8 cellular contexts compared by ENCODE assay signal in the genomic region with DNA sequence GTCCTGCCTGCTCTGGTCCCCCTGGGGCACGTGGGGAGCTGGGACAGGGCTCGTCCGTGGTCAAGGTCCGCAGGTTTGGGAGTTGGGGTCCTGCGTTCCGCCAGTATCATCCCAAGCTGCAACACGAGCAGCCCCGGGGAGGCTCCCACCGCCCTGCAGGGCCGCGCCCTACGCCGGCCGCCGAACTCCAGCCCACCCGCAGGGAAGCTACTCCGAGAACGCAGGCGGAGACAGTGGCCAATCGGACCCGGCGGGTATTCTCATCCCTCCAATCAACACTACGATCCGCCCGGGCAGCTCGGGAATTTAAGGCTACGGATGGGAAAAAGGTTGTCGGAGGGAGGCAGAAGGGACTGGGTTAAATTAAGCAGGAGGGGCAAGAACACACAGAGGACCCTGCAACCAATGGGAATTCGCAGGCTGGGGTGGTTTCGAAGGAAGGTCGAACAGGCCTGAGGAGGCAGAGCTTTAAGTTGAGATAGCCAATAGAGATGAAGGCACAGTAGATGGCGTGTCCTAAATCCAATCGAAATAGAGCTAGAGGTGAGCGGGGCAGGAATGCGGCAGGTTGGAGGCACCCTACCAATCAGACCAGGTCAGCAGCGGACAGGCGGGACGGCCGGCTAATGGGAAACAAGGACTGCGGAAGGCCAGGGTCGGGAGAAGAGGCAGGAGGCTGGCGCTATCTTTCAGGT. TPM values are rescaled to one million over a fixed set of nuclear protein-coding genes. Genes with fewer than 3 reads are reported as not detected.
DNase-seq lines count a peak whose midpoint lies in the region; ATAC-seq lines count a peak whose summit lies in the region.

No MANE protein-coding gene starts in this region.

- H3K4me3 ChIP-seq in BLaER1, result peak overlapping the region; percentile 75

- no peaks in the 10 kb centered on the region for H3K27me3 ChIP-seq in BLaER1

- H3K4me1 ChIP-seq in BLaER1, result peaks cover 32% of the 10 kb centered on the region

- peak overlapping the region; percentile 83 for H3K9ac ChIP-seq in BLaER1

- DNase-seq in GM19238 (ENCODE audit: insufficient read length, low spot score) (peak; percentile 97), NCI-H460 (ENCODE audit: extremely low read depth, low read depth) (peak; percentile 99), dedifferentiated amniotic fluid mesenchymal stem cell (ENCODE audit: extremely low spot score) (peak; percentile 99), left kidney (ENCODE audit: low read depth, low spot score) (peak; percentile 100)
- peak; percentile 90 for DNase-seq in activated CD4-positive, alpha-beta T cell treated with anti-CD3 and anti-CD28 coated beads for 1 hour
- peak; percentile 91 to 94 for DNase-seq in stimulated activated CD4-positive, alpha-beta T cell treated with anti-CD3 and anti-CD28 coated beads, Interleukin-2, amount 100 ng/mL, for 24 hours

- H4K20me1 ChIP-seq in BLaER1, result no peaks in the 10 kb centered on the region

- peak; percentile 77 for ATAC-seq in HG03432 (IDR thresholded peaks at IDR 0.05; ENCODE audit: unreplicated experiment)

- H3K9me3 ChIP-seq in BLaER1, result no peaks in the 10 kb centered on the region

- peaks cover 48% of the 10 kb centered on the region for H3K36me3 ChIP-seq in BLaER1

- peak overlapping the region; percentile 84 for H3K27ac ChIP-seq in BLaER1

- H3K4me2 ChIP-seq in BLaER1, result peak overlapping the region; percentile 94

RNA-seq across cellular contexts. Expression of a gene that starts 0.6 kb away (rescaled TPM):
- 56.0 and 57.1 TPM in 2 replicates for total RNA-seq in NCI-H460 (2014; rRNA removed; shearing (Covaris generic))
- polyA plus RNA-seq in NCI-H460 (2014; cell fraction: nucleus; rRNA removed), result 50.5 and 56.5 TPM in 2 replicates

RNA-seq across cellular contexts. Expression of a gene that starts 16.1 kb away (rescaled TPM):
- 5.4 and 7.5 TPM in 2 replicates for total RNA-seq in NCI-H460 (2014; rRNA removed; shearing (Covaris generic))
- 19.7 and 21.4 TPM in 2 replicates for polyA plus RNA-seq in NCI-H460 (2014; cell fraction: nucleus; rRNA removed)

RNA-seq across cellular contexts. Expression of a gene that starts 18.7 kb away (rescaled TPM):
- total RNA-seq in NCI-H460 (2014; rRNA removed; shearing (Covaris generic)), result 960 and 1,088 TPM in 2 replicates
- polyA plus RNA-seq in NCI-H460 (2014; cell fraction: nucleus; rRNA removed), result 566 and 812 TPM in 2 replicates

RNA-seq across cellular contexts. Expression of a gene that starts 20.5 kb away (rescaled TPM):
- total RNA-seq in NCI-H460 (2014; rRNA removed; shearing (Covaris generic)), result 54.5 and 59.9 TPM in 2 replicates
- 12.7 and 13.2 TPM in 2 replicates for polyA plus RNA-seq in NCI-H460 (2014; cell fraction: nucleus; rRNA removed)

RNA-seq across cellular contexts. Expression of a gene that starts 26.9 kb away (rescaled TPM):
- 59.5 and 62.7 TPM in 2 replicates for total RNA-seq in NCI-H460 (2014; rRNA removed; shearing (Covaris generic))
- polyA plus RNA-seq in NCI-H460 (2014; cell fraction: nucleus; rRNA removed), result 53.2 and 68.6 TPM in 2 replicates

Comparison
In these comparisons a context has a peak if more than half of its experiments do, and no peak if none do; other contexts are left out.
1. Peak in every context shown above with its lines: DNase-seq, ATAC-seq, H3K4me3 ChIP-seq and H3K27ac ChIP-seq.